In genomic region chr15:40061212-40061901, GRCh38 we compare ENCODE assay signal across 10 cellular contexts. TPM values are rescaled to one million over a fixed set of nuclear protein-coding genes. Genes with fewer than 3 reads are reported as not detected.
DNase-seq lines count a peak whose midpoint lies in the region; ATAC-seq lines count a peak whose summit lies in the region.
"Had no signal": no experiment of that assay in that cellular context is flagged by ENCODE, and none has a peak within 500 bp of the region (broad histone marks: within the 10 kb centered on the region; RNA-seq: fewer than 3 reads in every experiment).

No MANE protein-coding gene starts in this region.

- H4K91ac ChIP-seq in mesenchymal stem cell (ENCODE audit: low read length) = peak overlapping the region; percentile 5

- no peak overlapping the region for H3K14ac ChIP-seq in mesenchymal stem cell (ENCODE audit: low read length in 2 of 2)

- peak overlapping the region in 1 of 2 experiments; percentile 37 for H3K4ac ChIP-seq in mesenchymal stem cell (ENCODE audit: low read depth in 1 of 2, low read length in 2 of 2)

- peaks cover 22% of the 10 kb centered on the region for H3K4me1 ChIP-seq in mesenchymal stem cell (ENCODE audit: control insufficient read depth, insufficient read depth, low read depth, low read length)

- H3K4me3 ChIP-seq in mesenchymal stem cell (ENCODE audit: insufficient read depth in 1 of 2, low read depth in 1 of 2, low read length in 2 of 2) = no peak overlapping the region
- H3K4me3 ChIP-seq: K562 had no signal

- no peak overlapping the region for H3K23ac ChIP-seq in mesenchymal stem cell (ENCODE audit: low read length in 2 of 2)

- peak; percentile 61 for ATAC-seq in GM18858 (IDR thresholded peaks at IDR 0.05; ENCODE audit: unreplicated experiment)
- ATAC-seq in GM21360 (IDR thresholded peaks at IDR 0.05; ENCODE audit: unreplicated experiment) = peak; percentile 47
- ATAC-seq in HG03354 (IDR thresholded peaks at IDR 0.05; ENCODE audit: poor library complexity, severe bottlenecking, unreplicated experiment) = peak; percentile 63
- ATAC-seq: K562 had no signal

- peak overlapping the region; percentile 87 for H2AK5ac ChIP-seq in mesenchymal stem cell (ENCODE audit: low read length, severe bottlenecking)

- no peak overlapping the region for H2BK12ac ChIP-seq in mesenchymal stem cell (ENCODE audit: low read length in 2 of 2)

- DNase-seq in mesenchymal stem cell = no peak
- DNase-seq in stimulated activated CD4-positive, alpha-beta T cell treated with anti-CD3 and anti-CD28 coated beads, Interleukin-2, amount 100 ng/mL, for 24 hours = no peak
- no peak for DNase-seq in anterior cingulate cortex (lab: John Stamatoyannopoulos, UW)
- no peak for DNase-seq in NCI-H524 treated with DMSO at 0.1 percent for 48 hours (lab: John Stamatoyannopoulos, UW)
- DNase-seq in dedifferentiated amniotic fluid mesenchymal stem cell (ENCODE audit: extremely low spot score) = no peak
- DNase-seq: effector CD8-positive, alpha-beta T cell had no signal

- no peaks in the 10 kb centered on the region for H3K27me3 ChIP-seq in mesenchymal stem cell (ENCODE audit: control insufficient read depth in 1 of 2, insufficient read depth in 1 of 2, low read length in 2 of 2)

- no peaks in the 10 kb centered on the region for H3K9me3 ChIP-seq in mesenchymal stem cell (ENCODE audit: control insufficient read depth, low read length)

- H2BK120ac ChIP-seq in mesenchymal stem cell (ENCODE audit: low read depth, low read length) = no peak overlapping the region

- no peak overlapping the region for H2BK5ac ChIP-seq in mesenchymal stem cell (ENCODE audit: low read depth, low read length, poor library complexity, severe bottlenecking)

- no peak overlapping the region for H3K9ac ChIP-seq in mesenchymal stem cell (ENCODE audit: low read length)

- H3K27ac ChIP-seq in mesenchymal stem cell (ENCODE audit: low read length, poor library complexity, severe bottlenecking) = no peak overlapping the region

- no peak overlapping the region for H3K4me2 ChIP-seq in mesenchymal stem cell (ENCODE audit: low read length, poor library complexity, severe bottlenecking)

- no peaks in the 10 kb centered on the region for H3K79me1 ChIP-seq in mesenchymal stem cell (replicated peaks; ENCODE audit: low read length, poor library complexity, severe bottlenecking)

- no peak overlapping the region for H2BK15ac ChIP-seq in mesenchymal stem cell (ENCODE audit: low read depth, poor library complexity, severe bottlenecking)

- H3K18ac ChIP-seq in mesenchymal stem cell (ENCODE audit: low read depth in 1 of 2, low read length in 2 of 2) = no peak overlapping the region

- H2AFZ ChIP-seq in mesenchymal stem cell (ENCODE audit: low read depth, low read length) = no peak overlapping the region

- no peaks in the 10 kb centered on the region for H3K36me3 ChIP-seq in mesenchymal stem cell (ENCODE audit: control insufficient read depth in 1 of 2, insufficient read depth in 2 of 2, low read depth in 1 of 2, low read length in 2 of 2)

- WGBS in mesenchymal stem cell = 95% methylated on average over 15 of the region's 15 CpGs

- no peak overlapping the region for H4K8ac ChIP-seq in mesenchymal stem cell (ENCODE audit: low read length)

RNA-seq across cellular contexts. Expression of gene SRP14, which starts 22.4 kb away (rescaled TPM):
- polyA plus RNA-seq in mesenchymal stem cell (2013, experiment 1 of 2) = 684 TPM
- polyA plus RNA-seq in mesenchymal stem cell (2013, experiment 2 of 2) = 720 TPM

RNA-seq across cellular contexts. Expression of gene BMF, which starts 47.3 kb away (rescaled TPM):
- polyA plus RNA-seq in mesenchymal stem cell (2013, experiment 1 of 2) = 18.5 TPM
- 17.8 TPM for polyA plus RNA-seq in mesenchymal stem cell (2013, experiment 2 of 2)
